In the genomic region with DNA sequence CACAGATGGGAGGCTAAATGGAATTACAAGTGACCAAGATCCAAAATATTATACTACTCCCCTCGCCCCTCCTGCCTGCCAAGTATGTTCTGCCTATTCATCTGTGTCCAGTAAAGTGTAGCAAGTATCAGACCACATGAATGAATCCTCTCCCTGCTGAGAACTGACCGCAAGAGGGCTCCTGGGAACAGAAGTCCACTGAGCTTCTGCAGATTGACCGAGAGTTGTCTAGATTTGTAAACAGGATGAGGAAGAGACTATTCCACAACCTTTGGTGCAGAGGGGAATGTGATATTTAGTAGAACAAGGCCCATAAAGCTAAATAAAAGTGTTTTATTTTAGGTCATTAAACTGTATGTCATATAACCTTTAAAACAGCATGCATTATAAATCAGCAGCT, we compare ENCODE assay signal across 10 cellular contexts.
DNase-seq lines count a peak whose midpoint lies in the region; ATAC-seq and TF ChIP-seq lines count a peak whose summit lies in the region.
"Had no signal": no experiment of that assay in that cellular context is flagged by ENCODE, and none has a peak within 500 bp of the region (broad histone marks: within the 10 kb centered on the region; RNA-seq: fewer than 3 reads in every experiment).

No MANE protein-coding gene starts in this region.

- H3K27me3 Mint-ChIP-seq in activated T-cell treated with anti-CD3 and anti-CD28 coated beads, Interleukin-2, amount 50 U/mL, for 72 hours (ENCODE audit: low read depth) = peaks cover 6% of the 10 kb centered on the region
- H3K27me3 Mint-ChIP-seq: activated CD8-positive, alpha-beta memory T cell treated with anti-CD3 and anti-CD28 coated beads, Interleukin-2, amount 10 ng/mL, durations not matched to agents 7 days and 5 days had no signal

- H3K4me2 ChIP-seq in PC-9 = no peak overlapping the region

- no peak for ATAC-seq in activated T-cell treated with anti-CD3 and anti-CD28 coated beads, Interleukin-2, amount 50 U/mL, for 72 hours (replicated peaks in 1 of 2)
- no peak for ATAC-seq in HG03469 (IDR thresholded peaks at IDR 0.05; ENCODE audit: unreplicated experiment)
- ATAC-seq: activated CD8-positive, alpha-beta memory T cell treated with anti-CD3 and anti-CD28 coated beads, Interleukin-2, amount 10 ng/mL, durations not matched to agents 7 days and 5 days had no signal

- intact Hi-C loops in PC-9 (cut with micrococcal nuclease; ENCODE audit: unreplicated experiment) = no loop called here
- intact Hi-C loops in tibial artery (cut with DNase I; ENCODE audit: low total_unique reads) = no loop called here

- H3F3A ChIP-seq in PC-9 (ENCODE audit: insufficient read depth, low read depth) = no peaks in the 10 kb centered on the region

- H3K4me1 Mint-ChIP-seq in activated T-cell treated with anti-CD3 and anti-CD28 coated beads, Interleukin-2, amount 50 U/mL, for 72 hours (ENCODE audit: low read depth) = no peaks in the 10 kb centered on the region
- H3K4me1 Mint-ChIP-seq: activated CD8-positive, alpha-beta memory T cell treated with anti-CD3 and anti-CD28 coated beads, Interleukin-2, amount 10 ng/mL, durations not matched to agents 7 days and 5 days had no signal

- no TSS peak for BruUV-seq in PC-9 (replicated peaks; lab: Mats Ljungman, UMichigan)

- CTCF ChIA-PET in PC-9 (lab: Charles Lee) = no interaction called here

- no peaks in the 10 kb centered on the region for H3K9me3 ChIP-seq in PC-9 (ENCODE audit: insufficient read depth, low read depth)
- no peaks in the 10 kb centered on the region for H3K9me3 ChIP-seq in tibial artery

- H3K27ac Mint-ChIP-seq in activated T-cell treated with anti-CD3 and anti-CD28 coated beads, Interleukin-2, amount 50 U/mL, for 72 hours = no peak overlapping the region
- H3K27ac Mint-ChIP-seq: activated CD8-positive, alpha-beta memory T cell treated with anti-CD3 and anti-CD28 coated beads, Interleukin-2, amount 10 ng/mL, durations not matched to agents 7 days and 5 days had no signal

- POLR2A ChIA-PET in PC-9 (lab: Charles Lee; ENCODE audit: unreplicated experiment) = no interaction called here

- H3K4me1 ChIP-seq in PC-9 (replicated peaks; ENCODE audit: insufficient read depth) = no peaks in the 10 kb centered on the region
- H3K4me1 ChIP-seq in tibial artery = no peaks in the 10 kb centered on the region

- TF ChIP-seq CTCF in GM10266 (IDR thresholded peaks at IDR 0.05; ENCODE audit: control insufficient read depth, insufficient read depth, low read depth, missing control alignments) (peak; percentile 10), PC-9 (conservative IDR thresholded peaks at IDR 0.05) (peak; percentile 43; the same call in 1 of the 2 replicates), tibial artery (IDR thresholded peaks at IDR 0.05) (peak in 1 of 2 experiments; percentile 10)

- DNase-seq in GM10266 (ENCODE audit: extremely low spot score) (no peak), PC-9 (peak; percentile 0 to 38), globus pallidus (ENCODE audit: low spot score) (peak; percentile 71), retina (peak; percentile 47), tibial artery (no peak), GOT3 (lab: John Stamatoyannopoulos, UW) (no peak)
- no peak for DNase-seq in activated T-cell treated with anti-CD3 and anti-CD28 coated beads, Interleukin-2, amount 50 U/mL, for 72 hours
- DNase-seq: activated CD8-positive, alpha-beta memory T cell treated with anti-CD3 and anti-CD28 coated beads, Interleukin-2, amount 10 ng/mL, durations not matched to agents 7 days and 5 days; NCI-H446 had no signal

- H3K4me3 Mint-ChIP-seq in activated T-cell treated with anti-CD3 and anti-CD28 coated beads, Interleukin-2, amount 50 U/mL, for 72 hours = no peak overlapping the region
- H3K4me3 Mint-ChIP-seq: activated CD8-positive, alpha-beta memory T cell treated with anti-CD3 and anti-CD28 coated beads, Interleukin-2, amount 10 ng/mL, durations not matched to agents 7 days and 5 days had no signal

- H3K27me3 ChIP-seq in PC-9 (ENCODE audit: insufficient read depth, low read depth) (no peaks in the 10 kb centered on the region), tibial artery (no peaks in the 10 kb centered on the region)

- no peaks in the 10 kb centered on the region for H3K9me2 ChIP-seq in PC-9 (ENCODE audit: insufficient read depth)

- H3K9me3 Mint-ChIP-seq in activated T-cell treated with anti-CD3 and anti-CD28 coated beads, Interleukin-2, amount 50 U/mL, for 72 hours = peaks cover 3% of the 10 kb centered on the region in 2 donors

- no peaks in the 10 kb centered on the region for H3K36me3 Mint-ChIP-seq in activated T-cell treated with anti-CD3 and anti-CD28 coated beads, Interleukin-2, amount 50 U/mL, for 72 hours (ENCODE audit: insufficient read depth in 2 of 2)
- H3K36me3 Mint-ChIP-seq: activated CD8-positive, alpha-beta memory T cell treated with anti-CD3 and anti-CD28 coated beads, Interleukin-2, amount 10 ng/mL, durations not matched to agents 7 days and 5 days had no signal

- H3K36me3 ChIP-seq in PC-9 (ENCODE audit: low read depth) (no peaks in the 10 kb centered on the region), tibial artery (no peaks in the 10 kb centered on the region)

- H3K27ac ChIP-seq in PC-9 (no peak overlapping the region), tibial artery (no peak overlapping the region)

- no peak overlapping the region for H2AFZ ChIP-seq in PC-9

- H3K79me2 ChIP-seq in PC-9 (ENCODE audit: low read depth) = no peaks in the 10 kb centered on the region

- H3K4me3 ChIP-seq in PC-9 (no peak overlapping the region), tibial artery (no peak overlapping the region)

- H4K20me1 ChIP-seq in PC-9 (ENCODE audit: insufficient read depth) = no peaks in the 10 kb centered on the region

Comparison
In these comparisons a context has a peak if more than half of its experiments do, and no peak if none do; other contexts are left out.
1. DNase-seq: peak in PC-9 (2 of 2), globus pallidus (single experiment) and retina (single experiment); none in GM10266 (single experiment), tibial artery (0 of 2), activated T-cell treated with anti-CD3 and anti-CD28 coated beads, Interleukin-2, amount 50 U/mL, for 72 hours (0 of 2) and GOT3 (single experiment).